ENCODE assay signal across 1 cellular context in genomic region chr6:10720229-10720959, GRCh38.
TF ChIP-seq lines count a peak whose summit lies in the region.

No MANE protein-coding gene starts in this region.

TF ChIP-seq in IMR-90, 13 proteins besides CTCF, POLR2A, EP300 and RAD21:
- TF ChIP-seq FOS (IDR thresholded peaks at IDR 0.05; ENCODE audit: low read depth, low read length) (no peak), MXI1 (IDR thresholded peaks at IDR 0.05; ENCODE audit: borderline replicate concordance, low read depth, low read length) (no peak), USF2 (IDR thresholded peaks at IDR 0.05; ENCODE audit: low read depth, low read length) (no peak), RCOR1 (IDR thresholded peaks at IDR 0.05; ENCODE audit: insufficient replicate concordance, low read length) (no peak), RFX5 (IDR thresholded peaks at IDR 0.05; ENCODE audit: low read depth, low read length) (no peak), MAFK (IDR thresholded peaks at IDR 0.05; ENCODE audit: low read depth, low read length) (no peak), CHD1 (IDR thresholded peaks at IDR 0.05; ENCODE audit: low read depth, low read length) (no peak), CEBPB (IDR thresholded peaks at IDR 0.05; ENCODE audit: low read depth, low read length) (no peak)
